Comparison of ENCODE assay signal across 8 cellular contexts in genomic region chr10:103884681-103885139, GRCh38. TPM values are rescaled to one million over a fixed set of nuclear protein-coding genes. Genes with fewer than 3 reads are reported as not detected.
DNase-seq lines count a peak whose midpoint lies in the region; ATAC-seq and TF ChIP-seq lines count a peak whose summit lies in the region.

No MANE protein-coding gene starts in this region.

- H3K27ac ChIP-seq in body of pancreas = no peak overlapping the region
- no peak overlapping the region for H3K27ac ChIP-seq in suprapubic skin

- TF ChIP-seq CTCF in body of pancreas (IDR thresholded peaks at IDR 0.05) (peak; percentile 55 to 82 (median 77)), suprapubic skin (IDR thresholded peaks at IDR 0.05) (peak; percentile 67 to 81)

- no peak for TF ChIP-seq EP300 in suprapubic skin (IDR thresholded peaks at IDR 0.05)

- H3K27me3 ChIP-seq in body of pancreas (no peaks in the 10 kb centered on the region), suprapubic skin (no peaks in the 10 kb centered on the region)

- DNase-seq in SIG-M5 treated with dmso at 0.1 percent for 504 hours (lab: John Stamatoyannopoulos, UW; ENCODE audit: unreplicated experiment) (peak; percentile 59), SIG-M5 (lab: John Stamatoyannopoulos, UW) (no peak), NCI-H774 (lab: John Stamatoyannopoulos, UW) (peak; percentile 10), body of pancreas (peak; percentile 45 to 51 (median 48)), iPS-NIHi7 (ENCODE audit: extremely low spot score) (peak; percentile 81), suprapubic skin (ENCODE audit: low spot score in 2 of 2) (no peak)

- H3K4me3 ChIP-seq in body of pancreas = no peak overlapping the region
- H3K4me3 ChIP-seq in suprapubic skin = no peak overlapping the region

- WGBS in body of pancreas, 2 donors = 42 to 48% methylated on average over 2 to 3 of the region's 3 CpGs
- 61% methylated on average over 3 of the region's 3 CpGs for WGBS in suprapubic skin

- ATAC-seq in HG03280 (IDR thresholded peaks at IDR 0.05; ENCODE audit: unreplicated experiment) (peak; percentile 51), body of pancreas (peak; percentile 60), GM21515 (IDR thresholded peaks at IDR 0.05; ENCODE audit: unreplicated experiment) (no peak)

- H3K36me3 ChIP-seq in body of pancreas (replicated peaks in 1 of 2; ENCODE audit: insufficient read depth in 1 of 2, low read depth in 2 of 2) = peaks cover 0 to 15% of the 10 kb centered on the region in 2 donors
- H3K36me3 ChIP-seq in suprapubic skin = peaks cover 28% of the 10 kb centered on the region

- H3K4me1 ChIP-seq in body of pancreas (peaks cover 24% of the 10 kb centered on the region), suprapubic skin (peaks cover 72% of the 10 kb centered on the region)

- intact Hi-C loops in body of pancreas (cut with DNase I) = no loop called here

- no peak for TF ChIP-seq POLR2A in body of pancreas (IDR thresholded peaks at IDR 0.05)
- TF ChIP-seq POLR2A in suprapubic skin (IDR thresholded peaks at IDR 0.05) = no peak

- H3K9me3 ChIP-seq in body of pancreas (no peaks in the 10 kb centered on the region), suprapubic skin (no peaks in the 10 kb centered on the region)

RNA-seq across cellular contexts. Expression of gene SH3PXD2A, which starts 29.3 kb away (rescaled TPM):
- total RNA-seq in body of pancreas (1 to 10 TPM; 7.3 to 9.9 TPM), suprapubic skin (10 to 100 TPM; 55.7 to 71.8 (median 66.8) TPM)

RNA-seq across cellular contexts. Expression of gene STN1, which starts 33.3 kb away (rescaled TPM):
- total RNA-seq in body of pancreas (10 to 100 TPM in 1 of 2 donors, 1 to 10 TPM in 1; 5.9 to 32.2 TPM), suprapubic skin (10 to 100 TPM; 13.8 to 24.8 (median 22.9) TPM)

Comparison
In these comparisons a context has a peak if more than half of its experiments do, and no peak if none do; other contexts are left out.
1. DNase-seq: peak in SIG-M5 treated with dmso at 0.1 percent for 504 hours (single experiment), NCI-H774 (single experiment), body of pancreas (4 of 4) and iPS-NIHi7 (single experiment); none in SIG-M5 (single experiment) and suprapubic skin (0 of 2).
2. RNA of gene SH3PXD2A, which starts 29.3 kb away (total RNA-seq): 55.7 to 71.8 TPM in suprapubic skin; 7.3 to 9.9 TPM in body of pancreas; every median in the first group is over 4 times any median in the second.